Comparison of ENCODE assay signal across 8 cellular contexts in the genomic region with DNA sequence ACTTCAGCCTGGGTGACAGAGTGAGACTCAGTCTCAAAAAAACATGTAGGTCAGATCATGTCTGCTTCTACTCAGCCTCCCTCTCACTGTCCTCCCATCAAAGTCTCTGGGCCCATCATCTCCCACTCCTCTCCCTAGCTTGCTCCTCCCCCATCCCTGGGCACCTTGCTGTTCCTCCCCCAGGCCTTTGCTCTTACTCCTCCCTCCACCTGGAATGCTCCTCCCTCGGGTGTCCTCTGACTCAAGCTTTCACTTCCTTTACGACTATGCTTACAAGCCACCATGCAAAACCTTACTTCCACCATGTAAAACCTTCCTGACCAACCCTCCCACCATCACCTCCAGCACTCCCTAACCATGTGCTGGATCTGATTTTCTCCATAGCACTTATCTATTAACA. TPM values are rescaled to one million over a fixed set of nuclear protein-coding genes. Genes with fewer than 3 reads are reported as not detected.
A peak's percentile ranks its signal among the peaks of the same experiment; 100 is the strongest.
DNase-seq lines count a peak whose midpoint lies in the region; ATAC-seq lines count a peak whose summit lies in the region.
"Had no signal": no experiment of that assay in that cellular context is flagged by ENCODE, and none has a peak within 500 bp of the region (broad histone marks: within the 10 kb centered on the region; RNA-seq: fewer than 3 reads in every experiment).

No MANE protein-coding gene starts in this region.

- no peaks in the 10 kb centered on the region for H3K27me3 Mint-ChIP-seq in T-helper 2 cell treated with Interferon-gamma antibody and Interleukin-4, amounts not matched to agents 5 μg/mL and 100 μg/mL, for 36 hours (ENCODE audit: low read depth)

- H3K4me1 Mint-ChIP-seq in T-helper 2 cell treated with Interferon-gamma antibody and Interleukin-4, amounts not matched to agents 5 μg/mL and 100 μg/mL, for 36 hours (ENCODE audit: low read depth): peaks cover 9% of the 10 kb centered on the region

- DNase-seq in T-helper 2 cell treated with Interferon-gamma antibody and Interleukin-4, amounts not matched to agents 5 μg/mL and 100 μg/mL, for 36 hours (ENCODE audit: low spot score): peak; percentile 28
- no peak for DNase-seq in sciatic nerve (ENCODE audit: low spot score)
- DNase-seq in mucosa of gallbladder (ENCODE audit: low spot score): no peak
- no peak for DNase-seq in posterior vena cava (ENCODE audit: low spot score)
- no peak for DNase-seq in anterior cingulate cortex (lab: John Stamatoyannopoulos, UW)
- DNase-seq: hypothalamus had no signal

- H3K4me3 Mint-ChIP-seq in T-helper 2 cell treated with Interferon-gamma antibody and Interleukin-4, amounts not matched to agents 5 μg/mL and 100 μg/mL, for 36 hours: no peak overlapping the region

- H3K36me3 Mint-ChIP-seq in T-helper 2 cell treated with Interferon-gamma antibody and Interleukin-4, amounts not matched to agents 5 μg/mL and 100 μg/mL, for 36 hours (ENCODE audit: low read depth): peaks cover 53% of the 10 kb centered on the region

- intact Hi-C loops in sciatic nerve (cut with DNase I) (no loop called here), posterior vena cava (cut with DNase I) (no loop called here)

- ATAC-seq in GM19023 (IDR thresholded peaks at IDR 0.05; ENCODE audit: unreplicated experiment): peak; percentile 79
- ATAC-seq in HG02678 (IDR thresholded peaks at IDR 0.05; ENCODE audit: unreplicated experiment): peak; percentile 77
- peak; percentile 11 for ATAC-seq in sciatic nerve

- peak overlapping the region; percentile 68 for H3K27ac Mint-ChIP-seq in T-helper 2 cell treated with Interferon-gamma antibody and Interleukin-4, amounts not matched to agents 5 μg/mL and 100 μg/mL, for 36 hours

- H3K9me3 Mint-ChIP-seq in T-helper 2 cell treated with Interferon-gamma antibody and Interleukin-4, amounts not matched to agents 5 μg/mL and 100 μg/mL, for 36 hours: no peaks in the 10 kb centered on the region

RNA-seq across cellular contexts. Expression of a gene that starts 51.5 kb away (rescaled TPM):
- total RNA-seq in sciatic nerve (40.6 TPM), mucosa of gallbladder (40.8 TPM), posterior vena cava (10 to 100 TPM; 45.1 to 58.0 TPM)

Comparison
In these comparisons a context has a peak if more than half of its experiments do, and no peak if none do; other contexts are left out.
1. ATAC-seq: peak in every context shown above with its lines; median percentile 79 in GM19023; 77 in HG02678; 11 in sciatic nerve.